ENCODE assay signal across 1 cellular context in the genomic region with DNA sequence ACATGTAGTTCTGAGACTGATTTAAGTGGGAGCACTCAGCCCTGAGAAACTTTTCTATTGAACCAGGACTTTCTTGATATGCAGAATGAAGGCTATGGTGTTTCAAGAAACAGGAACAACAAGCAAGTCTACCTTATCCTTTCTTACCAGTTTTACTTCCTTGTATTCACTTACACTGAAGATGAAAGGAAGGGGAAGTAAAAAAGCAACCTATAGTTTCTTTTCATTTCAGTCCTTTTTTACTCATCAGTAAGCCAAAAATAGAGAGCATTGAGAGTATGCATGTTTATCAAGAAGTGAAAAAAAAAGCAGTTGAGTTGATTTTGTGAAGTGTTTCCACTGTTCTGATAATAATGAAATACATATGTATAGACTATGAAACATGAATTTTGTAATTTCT.
TF ChIP-seq lines count a peak whose summit lies in the region.

No MANE protein-coding gene starts in this region.

TF ChIP-seq in WTC11, 78 proteins besides CTCF, POLR2A, EP300 and RAD21 (continued from another document):
- TF ChIP-seq, protein P1, sequence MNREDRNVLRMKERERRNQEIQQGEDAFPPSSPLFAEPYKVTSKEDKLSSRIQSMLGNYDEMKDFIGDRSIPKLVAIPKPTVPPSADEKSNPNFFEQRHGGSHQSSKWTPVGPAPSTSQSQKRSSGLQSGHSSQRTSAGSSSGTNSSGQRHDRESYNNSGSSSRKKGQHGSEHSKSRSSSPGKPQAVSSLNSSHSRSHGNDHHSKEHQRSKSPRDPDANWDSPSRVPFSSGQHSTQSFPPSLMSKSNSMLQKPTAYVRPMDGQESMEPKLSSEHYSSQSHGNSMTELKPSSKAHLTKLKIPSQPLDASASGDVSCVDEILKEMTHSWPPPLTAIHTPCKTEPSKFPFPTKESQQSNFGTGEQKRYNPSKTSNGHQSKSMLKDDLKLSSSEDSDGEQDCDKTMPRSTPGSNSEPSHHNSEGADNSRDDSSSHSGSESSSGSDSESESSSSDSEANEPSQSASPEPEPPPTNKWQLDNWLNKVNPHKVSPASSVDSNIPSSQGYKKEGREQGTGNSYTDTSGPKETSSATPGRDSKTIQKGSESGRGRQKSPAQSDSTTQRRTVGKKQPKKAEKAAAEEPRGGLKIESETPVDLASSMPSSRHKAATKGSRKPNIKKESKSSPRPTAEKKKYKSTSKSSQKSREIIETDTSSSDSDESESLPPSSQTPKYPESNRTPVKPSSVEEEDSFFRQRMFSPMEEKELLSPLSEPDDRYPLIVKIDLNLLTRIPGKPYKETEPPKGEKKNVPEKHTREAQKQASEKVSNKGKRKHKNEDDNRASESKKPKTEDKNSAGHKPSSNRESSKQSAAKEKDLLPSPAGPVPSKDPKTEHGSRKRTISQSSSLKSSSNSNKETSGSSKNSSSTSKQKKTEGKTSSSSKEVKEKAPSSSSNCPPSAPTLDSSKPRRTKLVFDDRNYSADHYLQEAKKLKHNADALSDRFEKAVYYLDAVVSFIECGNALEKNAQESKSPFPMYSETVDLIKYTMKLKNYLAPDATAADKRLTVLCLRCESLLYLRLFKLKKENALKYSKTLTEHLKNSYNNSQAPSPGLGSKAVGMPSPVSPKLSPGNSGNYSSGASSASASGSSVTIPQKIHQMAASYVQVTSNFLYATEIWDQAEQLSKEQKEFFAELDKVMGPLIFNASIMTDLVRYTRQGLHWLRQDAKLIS (CRISPR knock-in tag; IDR thresholded peaks at IDR 0.05; ENCODE audit: borderline replicate concordance): no peak
- TF ChIP-seq PRRX2 (CRISPR knock-in tag; IDR thresholded peaks at IDR 0.05): no peak
- TF ChIP-seq, protein P2, sequence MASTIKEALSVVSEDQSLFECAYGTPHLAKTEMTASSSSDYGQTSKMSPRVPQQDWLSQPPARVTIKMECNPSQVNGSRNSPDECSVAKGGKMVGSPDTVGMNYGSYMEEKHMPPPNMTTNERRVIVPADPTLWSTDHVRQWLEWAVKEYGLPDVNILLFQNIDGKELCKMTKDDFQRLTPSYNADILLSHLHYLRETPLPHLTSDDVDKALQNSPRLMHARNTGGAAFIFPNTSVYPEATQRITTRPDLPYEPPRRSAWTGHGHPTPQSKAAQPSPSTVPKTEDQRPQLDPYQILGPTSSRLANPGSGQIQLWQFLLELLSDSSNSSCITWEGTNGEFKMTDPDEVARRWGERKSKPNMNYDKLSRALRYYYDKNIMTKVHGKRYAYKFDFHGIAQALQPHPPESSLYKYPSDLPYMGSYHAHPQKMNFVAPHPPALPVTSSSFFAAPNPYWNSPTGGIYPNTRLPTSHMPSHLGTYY (CRISPR knock-in tag; IDR thresholded peaks at IDR 0.05): no peak
- no peak for TF ChIP-seq OVOL2 (CRISPR knock-in tag; IDR thresholded peaks at IDR 0.05; ENCODE audit: borderline replicate concordance)
